ENCODE assay signal across 13 cellular contexts in the genomic region with DNA sequence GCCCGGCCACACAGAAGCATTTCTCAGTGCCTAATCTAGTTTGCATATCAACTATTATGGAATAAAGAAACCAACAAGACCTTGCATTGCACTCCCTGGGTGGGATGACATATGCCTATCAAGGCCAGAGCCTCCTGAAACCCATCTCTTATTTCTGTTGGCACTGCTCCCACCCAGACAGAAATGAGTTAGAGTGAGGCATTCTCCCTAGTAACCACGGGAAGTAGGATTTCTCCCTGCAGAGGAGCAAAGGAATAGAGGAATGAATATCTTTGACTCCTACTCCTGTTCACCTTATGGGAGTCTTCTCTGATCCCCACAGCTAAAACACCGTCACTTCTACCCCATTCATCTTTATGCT. TPM values are rescaled to one million over a fixed set of nuclear protein-coding genes. Genes with fewer than 3 reads are reported as not detected.
DNase-seq lines count a peak whose midpoint lies in the region; ATAC-seq and TF ChIP-seq lines count a peak whose summit lies in the region.
"Had no signal": no experiment of that assay in that cellular context is flagged by ENCODE, and none has a peak within 500 bp of the region (broad histone marks: within the 10 kb centered on the region; RNA-seq: fewer than 3 reads in every experiment).

No MANE protein-coding gene starts in this region.

- peak overlapping the region; percentile 95 for H3K27ac Mint-ChIP-seq in activated naive CD4-positive, alpha-beta T cell treated with anti-CD3 and anti-CD28 coated beads, Interleukin-2, amount 50 U/mL, for 24 hours
- no peak overlapping the region for H3K27ac Mint-ChIP-seq in activated naive CD4-positive, alpha-beta T cell treated with anti-CD3 and anti-CD28 coated beads, Interleukin-2, amount 10 ng/mL, durations not matched to agents 7 days and 5 days
- peak overlapping the region; percentile 50 for H3K27ac Mint-ChIP-seq in chondrocyte (ENCODE audit: unreplicated experiment)

- no peak overlapping the region for H2AFZ ChIP-seq in smooth muscle cell (ENCODE audit: low read depth)

- WGBS in smooth muscle cell (ENCODE audit: low lambda C conversion rate): 50% methylated on average over 3 of the region's 3 CpGs

- peaks cover 62% of the 10 kb centered on the region for H3K4me1 Mint-ChIP-seq in activated naive CD4-positive, alpha-beta T cell treated with anti-CD3 and anti-CD28 coated beads, Interleukin-2, amount 50 U/mL, for 24 hours
- peaks cover 19% of the 10 kb centered on the region for H3K4me1 Mint-ChIP-seq in activated naive CD4-positive, alpha-beta T cell treated with anti-CD3 and anti-CD28 coated beads, Interleukin-2, amount 10 ng/mL, durations not matched to agents 7 days and 5 days
- H3K4me1 Mint-ChIP-seq in chondrocyte (ENCODE audit: low read depth): peaks cover 45% of the 10 kb centered on the region

- H3F3A ChIP-seq in smooth muscle cell (ENCODE audit: low read depth): peaks cover 8% of the 10 kb centered on the region

- no peak overlapping the region for H3K4me3 ChIP-seq in smooth muscle cell
- H3K4me3 ChIP-seq: gastrocnemius medialis, pancreas, testis had no signal

- H3K36me3 ChIP-seq in smooth muscle cell (ENCODE audit: low read depth): no peaks in the 10 kb centered on the region
- H3K36me3 ChIP-seq: gastrocnemius medialis, pancreas had no signal

- no peaks in the 10 kb centered on the region for H4K20me1 ChIP-seq in smooth muscle cell (ENCODE audit: low read depth)

- H3K27me3 ChIP-seq in smooth muscle cell (ENCODE audit: low read depth): no peaks in the 10 kb centered on the region
- H3K27me3 ChIP-seq: gastrocnemius medialis, pancreas, testis had no signal

- H3K36me3 Mint-ChIP-seq in activated naive CD4-positive, alpha-beta T cell treated with anti-CD3 and anti-CD28 coated beads, Interleukin-2, amount 50 U/mL, for 24 hours: no peaks in the 10 kb centered on the region
- no peaks in the 10 kb centered on the region for H3K36me3 Mint-ChIP-seq in activated naive CD4-positive, alpha-beta T cell treated with anti-CD3 and anti-CD28 coated beads, Interleukin-2, amount 10 ng/mL, durations not matched to agents 7 days and 5 days
- H3K36me3 Mint-ChIP-seq in chondrocyte (ENCODE audit: low read depth): no peaks in the 10 kb centered on the region

- no peak for ATAC-seq in GM21381 (IDR thresholded peaks at IDR 0.05; ENCODE audit: unreplicated experiment)
- ATAC-seq: gastrocnemius medialis, pancreas had no signal

- no peak for DNase-seq in activated naive CD4-positive, alpha-beta T cell treated with anti-CD3 and anti-CD28 coated beads, Interleukin-2, amount 10 ng/mL, durations not matched to agents 7 days and 5 days
- DNase-seq in RPMI7951 (ENCODE audit: low read depth) (peak; percentile 54), chondrocyte (ENCODE audit: low spot score) (no peak), smooth muscle cell (lab: John Stamatoyannopoulos, UW; ENCODE audit: unreplicated experiment) (no peak), cortex of kidney (lab: John Stamatoyannopoulos, UW) (no peak)
- DNase-seq in activated effector memory CD4-positive, alpha-beta T cell treated with anti-CD3 and anti-CD28 coated beads, Interleukin-2, amount 50 U/mL, for 16 hours: no peak
- DNase-seq: gastrocnemius medialis, NCI-H1417 treated with DMSO at 0.1 percent for 48 hours, pancreas, testis had no signal

- H3K4me3 Mint-ChIP-seq in activated naive CD4-positive, alpha-beta T cell treated with anti-CD3 and anti-CD28 coated beads, Interleukin-2, amount 50 U/mL, for 24 hours: peak overlapping the region; percentile 51
- no peak overlapping the region for H3K4me3 Mint-ChIP-seq in activated naive CD4-positive, alpha-beta T cell treated with anti-CD3 and anti-CD28 coated beads, Interleukin-2, amount 10 ng/mL, durations not matched to agents 7 days and 5 days
- H3K4me3 Mint-ChIP-seq in chondrocyte (ENCODE audit: unreplicated experiment): no peak overlapping the region

- no peaks in the 10 kb centered on the region for H3K9me3 Mint-ChIP-seq in activated naive CD4-positive, alpha-beta T cell treated with anti-CD3 and anti-CD28 coated beads, Interleukin-2, amount 50 U/mL, for 24 hours
- no peaks in the 10 kb centered on the region for H3K9me3 Mint-ChIP-seq in activated naive CD4-positive, alpha-beta T cell treated with anti-CD3 and anti-CD28 coated beads, Interleukin-2, amount 10 ng/mL, durations not matched to agents 7 days and 5 days
- H3K9me3 Mint-ChIP-seq in chondrocyte (ENCODE audit: low read depth): no peaks in the 10 kb centered on the region

- peak overlapping the region; percentile 81 for H3K27ac ChIP-seq in smooth muscle cell (ENCODE audit: low read depth)
- H3K27ac ChIP-seq: gastrocnemius medialis, pancreas, testis had no signal

- TF ChIP-seq CTCF in chondrocyte (IDR thresholded peaks at IDR 0.05) (no peak), smooth muscle cell (IDR thresholded peaks at IDR 0.05; ENCODE audit: borderline replicate concordance, insufficient read depth, poor library complexity, severe bottlenecking) (no peak)

- H3K9me3 ChIP-seq in smooth muscle cell (replicated peaks; ENCODE audit: low read depth): no peaks in the 10 kb centered on the region
- H3K9me3 ChIP-seq: gastrocnemius medialis, pancreas, testis had no signal

- H3K4me1 ChIP-seq in smooth muscle cell (ENCODE audit: low read depth): peaks cover 8% of the 10 kb centered on the region

- no peak overlapping the region for H3K9ac ChIP-seq in smooth muscle cell (ENCODE audit: low read depth)

- CTCF ChIA-PET in activated naive CD4-positive, alpha-beta T cell treated with anti-CD3 and anti-CD28 coated beads, Interleukin-2, amount 10 ng/mL, durations not matched to agents 7 days and 5 days (lab: Charles Lee): no interaction called here

- H3K79me2 ChIP-seq in smooth muscle cell (ENCODE audit: low read depth): no peaks in the 10 kb centered on the region

- H3K27me3 Mint-ChIP-seq in activated naive CD4-positive, alpha-beta T cell treated with anti-CD3 and anti-CD28 coated beads, Interleukin-2, amount 50 U/mL, for 24 hours: no peaks in the 10 kb centered on the region
- H3K27me3 Mint-ChIP-seq in activated naive CD4-positive, alpha-beta T cell treated with anti-CD3 and anti-CD28 coated beads, Interleukin-2, amount 10 ng/mL, durations not matched to agents 7 days and 5 days: no peaks in the 10 kb centered on the region
- no peaks in the 10 kb centered on the region for H3K27me3 Mint-ChIP-seq in chondrocyte (ENCODE audit: low read depth)

- H3K4me2 ChIP-seq in smooth muscle cell: peak overlapping the region; percentile 61

RNA-seq across cellular contexts. Expression of gene SCYGR1, which starts 24.2 kb away (rescaled TPM):
- not detected in 2 replicates for total RNA-seq in RPMI7951 (2014; rRNA removed; shearing (Covaris generic))
- total RNA-seq in chondrocyte (not detected in 3 replicates), smooth muscle cell (not detected in 2 replicates)
- polyA plus RNA-seq in smooth muscle cell: not detected in 2 replicates
- total RNA-seq: gastrocnemius medialis, H4, pancreas, testis had no signal
- polyA plus RNA-seq: pancreas had no signal

RNA-seq across cellular contexts. Expression of gene TM4SF20, which starts 32.9 kb away (rescaled TPM):
- total RNA-seq in RPMI7951 (2014; rRNA removed; shearing (Covaris generic)): not detected in 2 replicates
- total RNA-seq in chondrocyte (not detected in 3 replicates), smooth muscle cell (not detected in 2 replicates)
- polyA plus RNA-seq in smooth muscle cell: not detected in 2 replicates
- total RNA-seq: gastrocnemius medialis, pancreas had no signal
- polyA plus RNA-seq: pancreas had no signal

RNA-seq across cellular contexts. Expression of gene AGFG1, which starts 60.0 kb away (rescaled TPM):
- 85.0 and 120 TPM in 2 replicates for total RNA-seq in RPMI7951 (2014; rRNA removed; shearing (Covaris generic))
- total RNA-seq in chondrocyte (49.3 to 49.5 TPM (median 49.3 TPM) in 3 replicates), smooth muscle cell (127 and 143 TPM in 2 replicates)
- 60.5 and 61.1 TPM in 2 replicates for polyA plus RNA-seq in smooth muscle cell
